In the genomic region with DNA sequence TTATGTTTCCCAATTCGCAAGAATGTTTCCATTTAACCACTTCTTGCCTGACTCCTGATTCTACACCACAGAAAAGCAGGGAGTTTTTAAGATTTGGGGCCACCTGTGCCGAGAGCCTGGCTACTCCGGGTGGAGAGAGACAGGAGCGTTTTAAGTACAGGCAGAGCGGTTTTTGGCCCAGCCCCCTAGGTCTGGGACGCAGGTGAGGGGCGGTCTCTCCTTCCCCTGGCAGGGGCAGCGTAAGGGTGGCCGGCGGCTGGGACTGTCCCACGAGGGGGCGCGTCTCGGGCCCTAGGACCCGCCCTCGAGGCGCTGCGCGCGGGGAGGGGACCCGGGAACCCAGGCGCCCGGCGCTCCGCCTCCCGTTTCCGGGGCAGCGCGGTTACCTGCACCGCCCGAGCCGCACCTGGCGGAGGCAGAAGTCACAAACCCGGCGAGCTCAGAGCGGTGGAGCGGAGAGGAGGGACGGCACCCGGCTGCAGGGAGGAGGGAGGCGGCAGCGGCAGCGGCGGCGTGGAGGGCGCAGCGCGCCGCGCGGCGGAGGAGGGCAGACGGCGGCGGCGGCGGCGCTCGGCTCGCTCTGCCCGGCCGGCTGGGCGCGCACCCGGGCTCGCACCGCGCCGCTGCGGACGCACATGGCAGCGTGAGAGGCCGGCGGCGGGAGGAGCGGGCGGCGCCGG, we compare ENCODE assay signal across 1 cellular context.
TF ChIP-seq lines count a peak whose summit lies in the region.

A gene (plus strand): TSS at position 365 of the 680 bp plus-strand sequence. CDS start 508 bp downstream, outside the sequence.

TF ChIP-seq in HepG2, 621 proteins besides CTCF, POLR2A, EP300 and RAD21 (continued from another document and continues in another):
- TF ChIP-seq, protein P1, sequence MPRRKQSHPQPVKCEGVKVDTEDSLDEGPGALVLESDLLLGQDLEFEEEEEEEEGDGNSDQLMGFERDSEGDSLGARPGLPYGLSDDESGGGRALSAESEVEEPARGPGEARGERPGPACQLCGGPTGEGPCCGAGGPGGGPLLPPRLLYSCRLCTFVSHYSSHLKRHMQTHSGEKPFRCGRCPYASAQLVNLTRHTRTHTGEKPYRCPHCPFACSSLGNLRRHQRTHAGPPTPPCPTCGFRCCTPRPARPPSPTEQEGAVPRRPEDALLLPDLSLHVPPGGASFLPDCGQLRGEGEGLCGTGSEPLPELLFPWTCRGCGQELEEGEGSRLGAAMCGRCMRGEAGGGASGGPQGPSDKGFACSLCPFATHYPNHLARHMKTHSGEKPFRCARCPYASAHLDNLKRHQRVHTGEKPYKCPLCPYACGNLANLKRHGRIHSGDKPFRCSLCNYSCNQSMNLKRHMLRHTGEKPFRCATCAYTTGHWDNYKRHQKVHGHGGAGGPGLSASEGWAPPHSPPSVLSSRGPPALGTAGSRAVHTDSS (CRISPR knock-in tag; conservative IDR thresholded peaks at IDR 0.05): no peak
- TF ChIP-seq, protein P2, sequence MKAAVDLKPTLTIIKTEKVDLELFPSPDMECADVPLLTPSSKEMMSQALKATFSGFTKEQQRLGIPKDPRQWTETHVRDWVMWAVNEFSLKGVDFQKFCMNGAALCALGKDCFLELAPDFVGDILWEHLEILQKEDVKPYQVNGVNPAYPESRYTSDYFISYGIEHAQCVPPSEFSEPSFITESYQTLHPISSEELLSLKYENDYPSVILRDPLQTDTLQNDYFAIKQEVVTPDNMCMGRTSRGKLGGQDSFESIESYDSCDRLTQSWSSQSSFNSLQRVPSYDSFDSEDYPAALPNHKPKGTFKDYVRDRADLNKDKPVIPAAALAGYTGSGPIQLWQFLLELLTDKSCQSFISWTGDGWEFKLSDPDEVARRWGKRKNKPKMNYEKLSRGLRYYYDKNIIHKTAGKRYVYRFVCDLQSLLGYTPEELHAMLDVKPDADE (CRISPR knock-in tag; IDR thresholded peaks at IDR 0.05): no peak
- TF ChIP-seq ERF (CRISPR knock-in tag; IDR thresholded peaks at IDR 0.05): peak; percentile 54; the same call in 1 of the 2 replicates
- no peak for TF ChIP-seq ZKSCAN1 (IDR thresholded peaks at IDR 0.05; ENCODE audit: low read length)
- no peak for TF ChIP-seq PITX1 (CRISPR knock-in tag; IDR thresholded peaks at IDR 0.05)
- TF ChIP-seq SCMH1 (CRISPR knock-in tag; IDR thresholded peaks at IDR 0.05; ENCODE audit: borderline replicate concordance): no peak
- no peak for TF ChIP-seq GPN1 (CRISPR knock-in tag; IDR thresholded peaks at IDR 0.05; ENCODE audit: borderline replicate concordance)
- TF ChIP-seq, protein P3, sequence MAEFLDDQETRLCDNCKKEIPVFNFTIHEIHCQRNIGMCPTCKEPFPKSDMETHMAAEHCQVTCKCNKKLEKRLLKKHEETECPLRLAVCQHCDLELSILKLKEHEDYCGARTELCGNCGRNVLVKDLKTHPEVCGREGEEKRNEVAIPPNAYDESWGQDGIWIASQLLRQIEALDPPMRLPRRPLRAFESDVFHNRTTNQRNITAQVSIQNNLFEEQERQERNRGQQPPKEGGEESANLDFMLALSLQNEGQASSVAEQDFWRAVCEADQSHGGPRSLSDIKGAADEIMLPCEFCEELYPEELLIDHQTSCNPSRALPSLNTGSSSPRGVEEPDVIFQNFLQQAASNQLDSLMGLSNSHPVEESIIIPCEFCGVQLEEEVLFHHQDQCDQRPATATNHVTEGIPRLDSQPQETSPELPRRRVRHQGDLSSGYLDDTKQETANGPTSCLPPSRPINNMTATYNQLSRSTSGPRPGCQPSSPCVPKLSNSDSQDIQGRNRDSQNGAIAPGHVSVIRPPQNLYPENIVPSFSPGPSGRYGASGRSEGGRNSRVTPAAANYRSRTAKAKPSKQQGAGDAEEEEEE (CRISPR knock-in tag; IDR thresholded peaks at IDR 0.05; ENCODE audit: borderline replicate concordance): no peak
- no peak; the same call in 1 of the 2 replicates for TF ChIP-seq NCOA2 (CRISPR knock-in tag; IDR thresholded peaks at IDR 0.05)
- no peak for TF ChIP-seq MTA3 (CRISPR knock-in tag; IDR thresholded peaks at IDR 0.05)
- TF ChIP-seq TARDBP (CRISPR knock-in tag; IDR thresholded peaks at IDR 0.05): peak; percentile 31; the same call in 1 of the 2 replicates
- no peak for TF ChIP-seq ZNF720 (CRISPR knock-in tag; IDR thresholded peaks at IDR 0.05)
- no peak for TF ChIP-seq ZNF350 (CRISPR knock-in tag; IDR thresholded peaks at IDR 0.05; ENCODE audit: borderline replicate concordance, low read depth)
- TF ChIP-seq FOXK1 (CRISPR knock-in tag; IDR thresholded peaks at IDR 0.05; ENCODE audit: borderline replicate concordance, low read depth): no peak
- peak; percentile 84 for TF ChIP-seq GABPB1 (CRISPR knock-in tag; IDR thresholded peaks at IDR 0.05)
- TF ChIP-seq SIN3B (IDR thresholded peaks at IDR 0.05; ENCODE audit: low read length): no peak
- TF ChIP-seq, protein P4, sequence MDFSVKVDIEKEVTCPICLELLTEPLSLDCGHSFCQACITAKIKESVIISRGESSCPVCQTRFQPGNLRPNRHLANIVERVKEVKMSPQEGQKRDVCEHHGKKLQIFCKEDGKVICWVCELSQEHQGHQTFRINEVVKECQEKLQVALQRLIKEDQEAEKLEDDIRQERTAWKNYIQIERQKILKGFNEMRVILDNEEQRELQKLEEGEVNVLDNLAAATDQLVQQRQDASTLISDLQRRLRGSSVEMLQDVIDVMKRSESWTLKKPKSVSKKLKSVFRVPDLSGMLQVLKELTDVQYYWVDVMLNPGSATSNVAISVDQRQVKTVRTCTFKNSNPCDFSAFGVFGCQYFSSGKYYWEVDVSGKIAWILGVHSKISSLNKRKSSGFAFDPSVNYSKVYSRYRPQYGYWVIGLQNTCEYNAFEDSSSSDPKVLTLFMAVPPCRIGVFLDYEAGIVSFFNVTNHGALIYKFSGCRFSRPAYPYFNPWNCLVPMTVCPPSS (IDR thresholded peaks at IDR 0.05): no peak
- TF ChIP-seq IKZF4 (CRISPR knock-in tag; IDR thresholded peaks at IDR 0.05; ENCODE audit: borderline replicate concordance, low read depth, not compliant biosample characterization): no peak
- no peak for TF ChIP-seq ZNF224 (CRISPR knock-in tag; IDR thresholded peaks at IDR 0.05)
- no peak for TF ChIP-seq TBP (CRISPR knock-in tag; IDR thresholded peaks at IDR 0.05)
- 0 out of 2 replicates have a peak, but pooled peaks have one; percentile 36 for TF ChIP-seq HOXA5 (CRISPR knock-in tag; IDR thresholded peaks at IDR 0.05)
- no peak for TF ChIP-seq TOE1 (CRISPR knock-in tag; IDR thresholded peaks at IDR 0.05)
- TF ChIP-seq, protein P5, sequence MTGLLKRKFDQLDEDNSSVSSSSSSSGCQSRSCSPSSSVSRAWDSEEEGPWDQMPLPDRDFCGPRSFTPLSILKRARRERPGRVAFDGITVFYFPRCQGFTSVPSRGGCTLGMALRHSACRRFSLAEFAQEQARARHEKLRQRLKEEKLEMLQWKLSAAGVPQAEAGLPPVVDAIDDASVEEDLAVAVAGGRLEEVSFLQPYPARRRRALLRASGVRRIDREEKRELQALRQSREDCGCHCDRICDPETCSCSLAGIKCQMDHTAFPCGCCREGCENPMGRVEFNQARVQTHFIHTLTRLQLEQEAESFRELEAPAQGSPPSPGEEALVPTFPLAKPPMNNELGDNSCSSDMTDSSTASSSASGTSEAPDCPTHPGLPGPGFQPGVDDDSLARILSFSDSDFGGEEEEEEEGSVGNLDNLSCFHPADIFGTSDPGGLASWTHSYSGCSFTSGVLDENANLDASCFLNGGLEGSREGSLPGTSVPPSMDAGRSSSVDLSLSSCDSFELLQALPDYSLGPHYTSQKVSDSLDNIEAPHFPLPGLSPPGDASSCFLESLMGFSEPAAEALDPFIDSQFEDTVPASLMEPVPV (CRISPR knock-in tag; IDR thresholded peaks at IDR 0.05): 0 out of 2 replicates have a peak, but pooled peaks have one; percentile 41
- no peak for TF ChIP-seq SMAD9 (CRISPR knock-in tag; IDR thresholded peaks at IDR 0.05)
- 0 out of 2 replicates have a peak, but pooled peaks have one; percentile 22 for TF ChIP-seq PHF20 (CRISPR knock-in tag; IDR thresholded peaks at IDR 0.05)
- peak; percentile 61; the same call in 1 of the 2 replicates for TF ChIP-seq ATF7-NPFF (CRISPR knock-in tag; IDR thresholded peaks at IDR 0.05; ENCODE audit: low read depth)
- no peak for TF ChIP-seq ZNF605 (CRISPR knock-in tag; IDR thresholded peaks at IDR 0.05)
- TF ChIP-seq ZNF282 (IDR thresholded peaks at IDR 0.05; ENCODE audit: partially characterized antibody): no peak
- no peak for TF ChIP-seq NBN (conservative IDR thresholded peaks at IDR 0.05)
- TF ChIP-seq, protein P6, sequence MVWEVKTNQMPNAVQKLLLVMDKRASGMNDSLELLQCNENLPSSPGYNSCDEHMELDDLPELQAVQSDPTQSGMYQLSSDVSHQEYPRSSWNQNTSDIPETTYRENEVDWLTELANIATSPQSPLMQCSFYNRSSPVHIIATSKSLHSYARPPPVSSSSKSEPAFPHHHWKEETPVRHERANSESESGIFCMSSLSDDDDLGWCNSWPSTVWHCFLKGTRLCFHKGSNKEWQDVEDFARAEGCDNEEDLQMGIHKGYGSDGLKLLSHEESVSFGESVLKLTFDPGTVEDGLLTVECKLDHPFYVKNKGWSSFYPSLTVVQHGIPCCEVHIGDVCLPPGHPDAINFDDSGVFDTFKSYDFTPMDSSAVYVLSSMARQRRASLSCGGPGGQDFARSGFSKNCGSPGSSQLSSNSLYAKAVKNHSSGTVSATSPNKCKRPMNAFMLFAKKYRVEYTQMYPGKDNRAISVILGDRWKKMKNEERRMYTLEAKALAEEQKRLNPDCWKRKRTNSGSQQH (CRISPR knock-in tag; IDR thresholded peaks at IDR 0.05; ENCODE audit: low read depth): no peak
- no peak for TF ChIP-seq ADNP (CRISPR knock-in tag; IDR thresholded peaks at IDR 0.05)
- TF ChIP-seq, protein P7, sequence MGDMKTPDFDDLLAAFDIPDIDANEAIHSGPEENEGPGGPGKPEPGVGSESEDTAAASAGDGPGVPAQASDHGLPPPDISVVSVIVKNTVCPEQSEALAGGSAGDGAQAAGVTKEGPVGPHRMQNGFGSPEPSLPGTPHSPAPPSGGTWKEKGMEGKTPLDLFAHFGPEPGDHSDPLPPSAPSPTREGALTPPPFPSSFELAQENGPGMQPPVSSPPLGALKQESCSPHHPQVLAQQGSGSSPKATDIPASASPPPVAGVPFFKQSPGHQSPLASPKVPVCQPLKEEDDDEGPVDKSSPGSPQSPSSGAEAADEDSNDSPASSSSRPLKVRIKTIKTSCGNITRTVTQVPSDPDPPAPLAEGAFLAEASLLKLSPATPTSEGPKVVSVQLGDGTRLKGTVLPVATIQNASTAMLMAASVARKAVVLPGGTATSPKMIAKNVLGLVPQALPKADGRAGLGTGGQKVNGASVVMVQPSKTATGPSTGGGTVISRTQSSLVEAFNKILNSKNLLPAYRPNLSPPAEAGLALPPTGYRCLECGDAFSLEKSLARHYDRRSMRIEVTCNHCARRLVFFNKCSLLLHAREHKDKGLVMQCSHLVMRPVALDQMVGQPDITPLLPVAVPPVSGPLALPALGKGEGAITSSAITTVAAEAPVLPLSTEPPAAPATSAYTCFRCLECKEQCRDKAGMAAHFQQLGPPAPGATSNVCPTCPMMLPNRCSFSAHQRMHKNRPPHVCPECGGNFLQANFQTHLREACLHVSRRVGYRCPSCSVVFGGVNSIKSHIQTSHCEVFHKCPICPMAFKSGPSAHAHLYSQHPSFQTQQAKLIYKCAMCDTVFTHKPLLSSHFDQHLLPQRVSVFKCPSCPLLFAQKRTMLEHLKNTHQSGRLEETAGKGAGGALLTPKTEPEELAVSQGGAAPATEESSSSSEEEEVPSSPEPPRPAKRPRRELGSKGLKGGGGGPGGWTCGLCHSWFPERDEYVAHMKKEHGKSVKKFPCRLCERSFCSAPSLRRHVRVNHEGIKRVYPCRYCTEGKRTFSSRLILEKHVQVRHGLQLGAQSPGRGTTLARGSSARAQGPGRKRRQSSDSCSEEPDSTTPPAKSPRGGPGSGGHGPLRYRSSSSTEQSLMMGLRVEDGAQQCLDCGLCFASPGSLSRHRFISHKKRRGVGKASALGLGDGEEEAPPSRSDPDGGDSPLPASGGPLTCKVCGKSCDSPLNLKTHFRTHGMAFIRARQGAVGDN (CRISPR knock-in tag; IDR thresholded peaks at IDR 0.05): peak; percentile 71
- TF ChIP-seq KDM3A (CRISPR knock-in tag; IDR thresholded peaks at IDR 0.05; ENCODE audit: low read depth): no peak
- TF ChIP-seq, protein P8, sequence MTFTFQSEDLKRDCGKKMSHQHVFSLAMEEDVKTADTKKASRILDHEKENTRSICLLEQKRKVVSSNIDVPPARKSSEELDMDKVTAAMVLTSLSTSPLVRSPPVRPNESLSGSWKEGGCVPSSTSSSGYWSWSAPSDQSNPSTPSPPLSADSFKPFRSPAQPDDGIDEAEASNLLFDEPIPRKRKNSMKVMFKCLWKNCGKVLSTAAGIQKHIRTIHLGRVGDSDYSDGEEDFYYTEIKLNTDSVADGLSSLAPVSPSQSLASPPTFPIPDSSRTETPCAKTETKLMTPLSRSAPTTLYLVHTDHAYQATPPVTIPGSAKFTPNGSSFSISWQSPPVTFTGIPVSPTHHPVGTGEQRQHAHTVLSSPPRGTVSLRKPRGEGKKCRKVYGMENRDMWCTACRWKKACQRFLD (CRISPR knock-in tag; IDR thresholded peaks at IDR 0.05; ENCODE audit: borderline replicate concordance): no peak
- no peak for TF ChIP-seq EHMT2 (IDR thresholded peaks at IDR 0.05; ENCODE audit: borderline replicate concordance, low read depth, low read length)
- no peak for TF ChIP-seq RARG (CRISPR knock-in tag; IDR thresholded peaks at IDR 0.05; ENCODE audit: low read depth)
- TF ChIP-seq, protein P9, sequence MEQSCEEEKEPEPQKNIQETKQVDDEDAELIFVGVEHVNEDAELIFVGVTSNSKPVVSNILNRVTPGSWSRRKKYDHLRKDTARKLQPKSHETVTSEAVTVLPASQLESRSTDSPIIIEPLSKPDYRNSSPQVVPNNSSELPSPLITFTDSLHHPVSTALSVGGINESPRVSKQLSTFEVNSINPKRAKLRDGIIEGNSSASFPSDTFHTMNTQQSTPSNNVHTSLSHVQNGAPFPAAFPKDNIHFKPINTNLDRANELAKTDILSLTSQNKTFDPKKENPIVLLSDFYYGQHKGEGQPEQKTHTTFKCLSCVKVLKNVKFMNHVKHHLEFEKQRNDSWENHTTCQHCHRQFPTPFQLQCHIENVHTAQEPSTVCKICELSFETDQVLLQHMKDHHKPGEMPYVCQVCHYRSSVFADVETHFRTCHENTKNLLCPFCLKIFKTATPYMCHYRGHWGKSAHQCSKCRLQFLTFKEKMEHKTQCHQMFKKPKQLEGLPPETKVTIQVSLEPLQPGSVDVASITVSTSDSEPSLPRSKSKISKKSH (CRISPR knock-in tag; IDR thresholded peaks at IDR 0.05; ENCODE audit: borderline replicate concordance): no peak
- peak; percentile 40 for TF ChIP-seq YY1 (IDR thresholded peaks at IDR 0.05; ENCODE audit: insufficient read depth, insufficient replicate concordance, low read depth, low read length)
- no peak for TF ChIP-seq NCOR1 (IDR thresholded peaks at IDR 0.05; ENCODE audit: borderline replicate concordance, low read length)
- TF ChIP-seq SATB2 (CRISPR knock-in tag; IDR thresholded peaks at IDR 0.05): no peak
- no peak; the same call in 1 of the 2 replicates for TF ChIP-seq MEIS2 (CRISPR knock-in tag; IDR thresholded peaks at IDR 0.05)
- 0 out of 2 replicates have a peak, but pooled peaks have one; percentile 14 for TF ChIP-seq POLR2AphosphoS5 (IDR thresholded peaks at IDR 0.05; ENCODE audit: low read depth, low read length)
- TF ChIP-seq, protein P10, sequence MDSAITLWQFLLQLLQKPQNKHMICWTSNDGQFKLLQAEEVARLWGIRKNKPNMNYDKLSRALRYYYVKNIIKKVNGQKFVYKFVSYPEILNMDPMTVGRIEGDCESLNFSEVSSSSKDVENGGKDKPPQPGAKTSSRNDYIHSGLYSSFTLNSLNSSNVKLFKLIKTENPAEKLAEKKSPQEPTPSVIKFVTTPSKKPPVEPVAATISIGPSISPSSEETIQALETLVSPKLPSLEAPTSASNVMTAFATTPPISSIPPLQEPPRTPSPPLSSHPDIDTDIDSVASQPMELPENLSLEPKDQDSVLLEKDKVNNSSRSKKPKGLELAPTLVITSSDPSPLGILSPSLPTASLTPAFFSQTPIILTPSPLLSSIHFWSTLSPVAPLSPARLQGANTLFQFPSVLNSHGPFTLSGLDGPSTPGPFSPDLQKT (CRISPR knock-in tag; IDR thresholded peaks at IDR 0.05; ENCODE audit: borderline replicate concordance): no peak
- TF ChIP-seq GATAD1 (CRISPR knock-in tag; IDR thresholded peaks at IDR 0.05): 0 out of 2 replicates have a peak, but pooled peaks have one; percentile 20
